In the genomic region with DNA sequence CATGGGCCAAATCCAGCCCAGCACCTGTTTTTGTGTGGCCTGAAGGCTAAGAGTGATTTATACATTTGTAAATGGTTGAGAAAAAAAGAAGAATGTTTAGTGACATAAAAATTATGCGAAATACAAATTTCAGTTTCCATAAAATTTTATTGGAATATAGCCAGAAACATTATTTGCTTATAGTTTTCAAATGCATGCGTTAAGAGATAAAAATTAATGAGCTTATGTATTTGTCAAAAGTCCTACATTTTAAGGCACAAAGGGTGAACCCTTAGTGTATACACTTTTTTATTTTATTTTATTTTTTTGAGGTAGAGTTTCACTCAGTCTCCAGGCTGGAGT, we compare ENCODE assay signal across 8 cellular contexts. TPM values are rescaled to one million over a fixed set of nuclear protein-coding genes. Genes with fewer than 3 reads are reported as not detected.
DNase-seq lines count a peak whose midpoint lies in the region; ATAC-seq and TF ChIP-seq lines count a peak whose summit lies in the region.

No MANE protein-coding gene starts in this region.

- H3K4me1 ChIP-seq in HUES64 (ENCODE audit: insufficient read depth, low read length) (peaks cover 13% of the 10 kb centered on the region), mammary epithelial cell (ENCODE audit: insufficient read depth, low read length) (peaks cover 31% of the 10 kb centered on the region), mucosa of stomach (ENCODE audit: control insufficient read depth, insufficient read depth, low read length) (peaks cover 17% of the 10 kb centered on the region)

- 100% methylated on average over 1 of the region's 2 CpGs for WGBS in HUES64
- WGBS in mammary epithelial cell (ENCODE audit: low coverage, missing lambda C conversion rate) = 54% methylated on average over 2 of the region's 2 CpGs

- dilution Hi-C loops in mammary epithelial cell (cut with HindIII; ENCODE audit: low sequenced_read_pairs) = no loop called here

- no peaks in the 10 kb centered on the region for H4K20me1 ChIP-seq in mammary epithelial cell (ENCODE audit: insufficient read depth, low read length)

- peak overlapping the region; percentile 81 for H3K9ac ChIP-seq in HUES64 (ENCODE audit: low read depth, low read length)
- peak overlapping the region; percentile 92 for H3K9ac ChIP-seq in mammary epithelial cell (ENCODE audit: insufficient read depth, low read length)
- peak overlapping the region; percentile 91 for H3K9ac ChIP-seq in mucosa of stomach (ENCODE audit: low read length)

- BruUV-seq in mammary epithelial cell (replicated peaks; lab: Mats Ljungman, UMichigan) = no TSS peak

- CTCF ChIA-PET in mammary epithelial cell (lab: Charles Lee; ENCODE audit: low non-redundant PET) = interaction anchor here (0.7 kb wide), 1 partner anchor 112 kb away, joined by 4 read pairs; no protein-coding TSS in a partner anchor

- no peaks in the 10 kb centered on the region for H3K27me3 ChIP-seq in HUES64 (ENCODE audit: insufficient read depth, low read length)
- no peaks in the 10 kb centered on the region for H3K27me3 ChIP-seq in mammary epithelial cell (ENCODE audit: insufficient read depth, low read length)
- H3K27me3 ChIP-seq in mucosa of stomach (ENCODE audit: control insufficient read depth, insufficient read depth, low read length) = no peaks in the 10 kb centered on the region

- peaks cover 67% of the 10 kb centered on the region for H3K79me2 ChIP-seq in mammary epithelial cell (ENCODE audit: insufficient read depth, low read length)

- H3K27ac ChIP-seq in 22Rv1 (peak overlapping the region; percentile 94), HUES64 (ENCODE audit: low read depth, low read length) (peak overlapping the region; percentile 34), mammary epithelial cell (ENCODE audit: insufficient read depth, low read depth, low read length) (peak overlapping the region; percentile 95)

- H3K36me3 ChIP-seq in HUES64 (ENCODE audit: insufficient read depth, low read length) = peaks cover 21% of the 10 kb centered on the region
- H3K36me3 ChIP-seq in mammary epithelial cell (ENCODE audit: insufficient read depth, low read length) = peaks cover 1% of the 10 kb centered on the region
- no peaks in the 10 kb centered on the region for H3K36me3 ChIP-seq in mucosa of stomach (ENCODE audit: control insufficient read depth, insufficient read depth, low read length)

- peak overlapping the region; percentile 87 for H3K4me2 ChIP-seq in mammary epithelial cell (ENCODE audit: insufficient read depth, low read depth, low read length)

- ATAC-seq in HG03280 (IDR thresholded peaks at IDR 0.05; ENCODE audit: unreplicated experiment) = no peak

- H3K9me3 ChIP-seq in HUES64 (ENCODE audit: insufficient read depth, low read depth, low read length) = no peaks in the 10 kb centered on the region
- H3K9me3 ChIP-seq in mammary epithelial cell (replicated peaks; ENCODE audit: insufficient read depth, low read length) = no peaks in the 10 kb centered on the region
- no peaks in the 10 kb centered on the region for H3K9me3 ChIP-seq in mucosa of stomach (ENCODE audit: control insufficient read depth, low read length)

- intact Hi-C loops in mammary epithelial cell (cut with micrococcal nuclease) = no loop called here

- no peak for TF ChIP-seq CTCF in 22Rv1 (IDR thresholded peaks at IDR 0.05)
- no peak for TF ChIP-seq CTCF in mammary epithelial cell (conservative IDR thresholded peaks at IDR 0.05 in 1 of 2, IDR thresholded peaks at IDR 0.05 in 1 of 2; ENCODE audit: extremely low read depth in 1 of 2, insufficient read depth in 1 of 2, low read depth in 1 of 2, low read length in 2 of 2)

- H3K4me3 ChIP-seq in HUES64 (ENCODE audit: low read length) = peak overlapping the region; percentile 99
- peak overlapping the region; percentile 85 to 97 (median 97) for H3K4me3 ChIP-seq in mammary epithelial cell (replicated peaks in 1 of 3; ENCODE audit: insufficient read depth in 1 of 3, low read depth in 2 of 3, low read length in 3 of 3)
- peak overlapping the region; percentile 81 for H3K4me3 ChIP-seq in mucosa of stomach (ENCODE audit: low read length)

- no peak for DNase-seq in mammary epithelial cell
- DNase-seq in putamen (ENCODE audit: low spot score) = no peak
- no peak for DNase-seq in SKM-1 (lab: John Stamatoyannopoulos, UW; ENCODE audit: unreplicated experiment)
- DNase-seq in 8988T = no peak

- in situ Hi-C loops in mammary epithelial cell (cut with MboI; ENCODE audit: low sequenced_read_pairs in 2 of 2) = no loop called here

- H2AFZ ChIP-seq in mammary epithelial cell (ENCODE audit: low read depth, low read length) = no peak overlapping the region

RNA-seq across cellular contexts. Expression of a gene that starts 2.1 kb away (rescaled TPM):
- polyA plus RNA-seq in HUES64 (2013, experiment 1 of 2) = 14.1 TPM
- 13.3 TPM for polyA plus RNA-seq in HUES64 (2013, experiment 2 of 2)
- 10 to 100 TPM; 32.3 to 44.2 TPM for total RNA-seq in mammary epithelial cell
- polyA plus RNA-seq in mammary epithelial cell = 11.9 TPM
- polyA minus RNA-seq in mammary epithelial cell = 14.8 TPM

Comparison
In these comparisons a context has a peak if more than half of its experiments do, and no peak if none do; other contexts are left out.
1. H3K27ac ChIP-seq: peak in every context shown above with its lines; median percentile 95 in mammary epithelial cell; 94 in 22Rv1; 34 in HUES64.